ENCODE assay signal across 21 cellular contexts in genomic region chr10:54487743-54488142, GRCh38.
A peak's percentile ranks its signal among the peaks of the same experiment; 100 is the strongest.
DNase-seq lines count a peak whose midpoint lies in the region; ATAC-seq, FAIRE-seq and TF ChIP-seq lines count a peak whose summit lies in the region.
"Had no signal": no experiment of that assay in that cellular context is flagged by ENCODE, and none has a peak within 500 bp of the region (broad histone marks: within the 10 kb centered on the region; RNA-seq: fewer than 3 reads in every experiment).

No MANE protein-coding gene starts in this region.

- H3K79me2 ChIP-seq in MM.1S (ENCODE audit: low read length) = no peaks in the 10 kb centered on the region

- no peak for ATAC-seq in A549

- no peak for TF ChIP-seq EP300 in A549 (IDR thresholded peaks at IDR 0.05)

- no peak for DNase-seq in A549 (ENCODE audit: low read depth in 1 of 2, low spot score in 1 of 2)
- peak; percentile 10 for DNase-seq in LNCaP clone FGC (ENCODE audit: low read depth)
- DNase-seq in NCI-H446 (lab: John Stamatoyannopoulos, UW) = no peak
- DNase-seq in mesenchymal stem cell = no peak
- DNase-seq in MM.1S = no peak
- DNase-seq: ACHN; AML-193; BE2C; CD4-positive, alpha-beta T cell; CD8-positive, alpha-beta memory T cell; DMS 273 treated with DMSO at 0.1 percent for 48 hours; DMS79 treated with DMSO at 0.1 percent for 48 hours; GF-D8; GOT3; HFFc6 had no signal

- H2AK5ac ChIP-seq in mesenchymal stem cell (ENCODE audit: low read length, severe bottlenecking) = no peak overlapping the region

- H3K4me3 ChIP-seq in A549 (no peak overlapping the region), LNCaP clone FGC (ENCODE audit: low read depth, low read length) (no peak overlapping the region), mesenchymal stem cell (ENCODE audit: insufficient read depth in 1 of 2, low read depth in 1 of 2, low read length in 2 of 2) (no peak overlapping the region), MM.1S (ENCODE audit: low read length) (no peak overlapping the region)
- H3K4me3 ChIP-seq: BLaER1 treated with 17β-estradiol and CSF1 and Interleukin-3, amounts not matched to agents 10 nM and 100 nM; HAP-1 had no signal

- no peak for TF ChIP-seq POLR2A in A549 (IDR thresholded peaks at IDR 0.05; ENCODE audit: low read length)

- no peaks in the 10 kb centered on the region for H3F3A ChIP-seq in MM.1S (ENCODE audit: insufficient read depth, low read length)

- no peak for TF ChIP-seq RAD21 in A549 (conservative IDR thresholded peaks at IDR 0.05 in 1 of 2, IDR thresholded peaks at IDR 0.05 in 1 of 2)

- no peaks in the 10 kb centered on the region for H3K79me1 ChIP-seq in mesenchymal stem cell (replicated peaks; ENCODE audit: low read length, poor library complexity, severe bottlenecking)

- no peak overlapping the region for H3K18ac ChIP-seq in mesenchymal stem cell (ENCODE audit: low read depth in 1 of 2, low read length in 2 of 2)

- no peak for TF ChIP-seq CTCF in A549 (IDR thresholded peaks at IDR 0.05)
- TF ChIP-seq CTCF in LNCaP clone FGC (IDR thresholded peaks at IDR 0.05; ENCODE audit: control insufficient read depth, extremely low read depth, insufficient read depth) = no peak
- no peak for TF ChIP-seq CTCF in MM.1S (IDR thresholded peaks at IDR 0.05; ENCODE audit: low read length)

- H3K36me3 ChIP-seq in mesenchymal stem cell (ENCODE audit: control insufficient read depth in 1 of 2, insufficient read depth in 2 of 2, low read depth in 1 of 2, low read length in 2 of 2) (no peaks in the 10 kb centered on the region), MM.1S (replicated peaks; ENCODE audit: insufficient read depth, low read length) (no peaks in the 10 kb centered on the region)
- H3K36me3 ChIP-seq: BE2C; BLaER1 treated with 17β-estradiol and CSF1 and Interleukin-3, amounts not matched to agents 10 nM and 100 nM; HAP-1 had no signal

- 3% methylated on average over 2 of the region's 2 CpGs for WGBS in A549 (ENCODE audit: missing lambda C conversion rate)
- WGBS in mesenchymal stem cell = no CpG with 5 or more reads among the region's 2 CpGs

- H3K4me2 ChIP-seq in A549 = no peak overlapping the region
- H3K4me2 ChIP-seq in mesenchymal stem cell (ENCODE audit: low read length, poor library complexity, severe bottlenecking) = no peak overlapping the region
- H3K4me2 ChIP-seq in MM.1S (ENCODE audit: low read depth, low read length) = no peak overlapping the region
- H3K4me2 ChIP-seq: BLaER1 treated with 17β-estradiol and CSF1 and Interleukin-3, amounts not matched to agents 10 nM and 100 nM had no signal

- no peak overlapping the region for H2BK12ac ChIP-seq in mesenchymal stem cell (ENCODE audit: low read length in 2 of 2)

- no peak overlapping the region for H2AFZ ChIP-seq in mesenchymal stem cell (ENCODE audit: low read depth, low read length)
- no peak overlapping the region for H2AFZ ChIP-seq in MM.1S (ENCODE audit: low read length)

- H4K20me1 ChIP-seq in MM.1S (ENCODE audit: insufficient read depth, low read length) = no peaks in the 10 kb centered on the region
- H4K20me1 ChIP-seq: BLaER1 treated with 17β-estradiol and CSF1 and Interleukin-3, amounts not matched to agents 10 nM and 100 nM had no signal

- CTCF ChIA-PET in A549 (lab: Yijun Ruan, JAX) = no interaction called here

- H3K27me3 ChIP-seq in mesenchymal stem cell (ENCODE audit: control insufficient read depth in 1 of 2, insufficient read depth in 1 of 2, low read length in 2 of 2) = no peaks in the 10 kb centered on the region
- no peaks in the 10 kb centered on the region for H3K27me3 ChIP-seq in MM.1S (replicated peaks; ENCODE audit: insufficient read depth, low read length)
- H3K27me3 ChIP-seq: BE2C; BLaER1 treated with 17β-estradiol and CSF1 and Interleukin-3, amounts not matched to agents 10 nM and 100 nM had no signal

- no peak overlapping the region for H2BK120ac ChIP-seq in mesenchymal stem cell (ENCODE audit: low read depth, low read length)

- H3K4me1 ChIP-seq in A549 = no peaks in the 10 kb centered on the region
- no peaks in the 10 kb centered on the region for H3K4me1 ChIP-seq in mesenchymal stem cell (ENCODE audit: control insufficient read depth, insufficient read depth, low read depth, low read length)
- no peaks in the 10 kb centered on the region for H3K4me1 ChIP-seq in MM.1S (ENCODE audit: low read length)
- H3K4me1 ChIP-seq: BE2C; BLaER1 treated with 17β-estradiol and CSF1 and Interleukin-3, amounts not matched to agents 10 nM and 100 nM; HAP-1 had no signal

- H3K9me2 ChIP-seq in MM.1S (replicated peaks; ENCODE audit: insufficient read depth, low read length) = no peaks in the 10 kb centered on the region

- no peak overlapping the region for H4K8ac ChIP-seq in mesenchymal stem cell (ENCODE audit: low read length)

- no peak overlapping the region for H3K14ac ChIP-seq in mesenchymal stem cell (ENCODE audit: low read length in 2 of 2)

- no peak overlapping the region for H3K27ac ChIP-seq in A549
- no peak overlapping the region for H3K27ac ChIP-seq in mesenchymal stem cell (ENCODE audit: low read length, poor library complexity, severe bottlenecking)
- no peak overlapping the region for H3K27ac ChIP-seq in MM.1S (ENCODE audit: low read length)
- H3K27ac ChIP-seq: BLaER1 treated with 17β-estradiol and CSF1 and Interleukin-3, amounts not matched to agents 10 nM and 100 nM had no signal

- H4K91ac ChIP-seq in mesenchymal stem cell (ENCODE audit: low read length) = no peak overlapping the region

- H2BK5ac ChIP-seq in mesenchymal stem cell (ENCODE audit: low read depth, low read length, poor library complexity, severe bottlenecking) = no peak overlapping the region

- no peak overlapping the region for H3K23ac ChIP-seq in mesenchymal stem cell (ENCODE audit: low read length in 2 of 2)

- no peak overlapping the region for H3K4ac ChIP-seq in mesenchymal stem cell (ENCODE audit: low read depth in 1 of 2, low read length in 2 of 2)

- no peak for FAIRE-seq in A549 (lab: Jason Lieb, UNC)
- peak; percentile 47 for FAIRE-seq in islet of Langerhans (lab: Jason Lieb, UNC)
- FAIRE-seq: D721Med, GM12892, H54 had no signal

- no peaks in the 10 kb centered on the region for H3K9me3 ChIP-seq in A549
- no peaks in the 10 kb centered on the region for H3K9me3 ChIP-seq in mesenchymal stem cell (ENCODE audit: control insufficient read depth, low read length)
- no peaks in the 10 kb centered on the region for H3K9me3 ChIP-seq in MM.1S (replicated peaks; ENCODE audit: insufficient read depth, low read length)
- H3K9me3 ChIP-seq: BE2C, HAP-1 had no signal

- POLR2A ChIA-PET in A549 (lab: Yijun Ruan, JAX) = no interaction called here

- H3K9ac ChIP-seq in mesenchymal stem cell (ENCODE audit: low read length) (no peak overlapping the region), MM.1S (ENCODE audit: low read length) (no peak overlapping the region)
- H3K9ac ChIP-seq: BLaER1 treated with 17β-estradiol and CSF1 and Interleukin-3, amounts not matched to agents 10 nM and 100 nM had no signal

- no peak overlapping the region for H2BK15ac ChIP-seq in mesenchymal stem cell (ENCODE audit: low read depth, poor library complexity, severe bottlenecking)

TF ChIP-seq in A549, 52 proteins besides CTCF, POLR2A, EP300 and RAD21:
- TF ChIP-seq KDM5A (IDR thresholded peaks at IDR 0.05) = no peak
- peak; percentile 28 for TF ChIP-seq MAFK (IDR thresholded peaks at IDR 0.05; ENCODE audit: partially characterized antibody)
TF ChIP-seq in A549: peak in this region for 1.
